Comparison of ENCODE assay signal across 8 cellular contexts in the genomic region with DNA sequence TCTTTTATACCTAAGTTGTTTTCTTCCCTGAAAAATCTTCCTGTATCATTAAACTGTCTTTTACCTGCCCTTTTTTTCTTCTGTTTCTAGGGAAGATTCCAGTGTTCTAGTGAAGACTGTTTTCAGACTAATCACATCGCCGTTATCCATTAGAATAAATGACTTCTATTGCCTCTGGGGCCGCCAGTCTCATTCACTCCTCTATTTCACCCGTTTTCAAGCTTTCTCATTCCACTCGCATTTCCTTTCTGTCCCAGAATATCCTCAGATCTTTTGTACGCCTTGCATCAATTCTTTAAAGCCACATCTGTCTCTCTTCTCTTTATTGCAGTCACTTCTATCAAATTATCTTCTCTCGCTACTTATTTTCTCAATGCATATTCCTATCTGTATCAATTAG.
"Had no signal": no experiment of that assay in that cellular context is flagged by ENCODE, and none has a peak within 500 bp of the region (broad histone marks: within the 10 kb centered on the region; RNA-seq: fewer than 3 reads in every experiment).

No MANE protein-coding gene starts in this region.

- H3K36me3 Mint-ChIP-seq: IgD-negative memory B cell had no signal

- H3K4me1 Mint-ChIP-seq: IgD-negative memory B cell had no signal

- H3K27me3 Mint-ChIP-seq: IgD-negative memory B cell had no signal

- DNase-seq: IMR-90, KBM-7, KG1 had no signal

- H3K27ac Mint-ChIP-seq: IgD-negative memory B cell had no signal

- H3K27ac ChIP-seq: HL-60, KMS-11 had no signal

- H3K4me2 ChIP-seq: KMS-11 had no signal

- FAIRE-seq: HepG2, HTR-8/SVneo had no signal

- H3K4me3 Mint-ChIP-seq: IgD-negative memory B cell had no signal

- ATAC-seq: HepG2 had no signal

- H3K9ac ChIP-seq: KMS-11 had no signal
